Comparison of ENCODE assay signal across 8 cellular contexts in genomic region chr13:74061939-74062595, GRCh38.
DNase-seq lines count a peak whose midpoint lies in the region; ATAC-seq and TF ChIP-seq lines count a peak whose summit lies in the region.

No MANE protein-coding gene starts in this region.

- intact Hi-C loops in lower leg skin (cut with DNase I; ENCODE audit: low total_unique reads), result no loop called here

- no peak for TF ChIP-seq POLR2A in lower leg skin (IDR thresholded peaks at IDR 0.05)

- H3K79me2 ChIP-seq in parathyroid adenoma, result no peaks in the 10 kb centered on the region

- H3K4me2 ChIP-seq in parathyroid adenoma (ENCODE audit: low read length), result no peak overlapping the region

- H3K27ac ChIP-seq in parathyroid adenoma, result peak overlapping the region; percentile 9

- DNase-seq in EH (ENCODE audit: low read depth) (peak; percentile 76), AG08396 (ENCODE audit: low spot score) (no peak), retina (no peak), lower leg skin (ENCODE audit: low spot score in 2 of 2) (no peak)
- peak; percentile 52 for DNase-seq in central memory CD4-positive, alpha-beta T cell

- no peaks in the 10 kb centered on the region for H3K9me3 ChIP-seq in parathyroid adenoma (ENCODE audit: control insufficient read depth, low read length)

- H3K4me1 ChIP-seq in parathyroid adenoma, result peaks cover 3% of the 10 kb centered on the region

- ATAC-seq in GM19463 (IDR thresholded peaks at IDR 0.05; ENCODE audit: unreplicated experiment) (peak; percentile 65), HG03520 (IDR thresholded peaks at IDR 0.05; ENCODE audit: unreplicated experiment) (peak; percentile 68)

- WGBS in lower leg skin, 2 donors, result 45 to 53% methylated on average over 3 of the region's 3 CpGs

- no peak overlapping the region for H3K4me3 ChIP-seq in parathyroid adenoma (ENCODE audit: low read depth, low read length)
- no peak overlapping the region for H3K4me3 ChIP-seq in lower leg skin (ENCODE audit: low read depth, poor library complexity, severe bottlenecking)

- no peak overlapping the region for H2AFZ ChIP-seq in parathyroid adenoma

- no peak overlapping the region for H3K9ac ChIP-seq in parathyroid adenoma

- no peaks in the 10 kb centered on the region for H3K36me3 ChIP-seq in parathyroid adenoma (ENCODE audit: control insufficient read depth, insufficient read depth, low read length)

- no peaks in the 10 kb centered on the region for H3K27me3 ChIP-seq in parathyroid adenoma (ENCODE audit: control insufficient read depth, insufficient read depth, low read length)

- TF ChIP-seq CTCF in parathyroid adenoma (IDR thresholded peaks at IDR 0.05) (no peak), lower leg skin (IDR thresholded peaks at IDR 0.05) (no peak)

Comparison
In these comparisons a context has a peak if more than half of its experiments do, and no peak if none do; other contexts are left out.
1. DNase-seq: peak in EH (single experiment) and central memory CD4-positive, alpha-beta T cell (single experiment); none in AG08396 (single experiment), retina (single experiment) and lower leg skin (0 of 2).